Comparison of ENCODE assay signal across 9 cellular contexts in the genomic region with DNA sequence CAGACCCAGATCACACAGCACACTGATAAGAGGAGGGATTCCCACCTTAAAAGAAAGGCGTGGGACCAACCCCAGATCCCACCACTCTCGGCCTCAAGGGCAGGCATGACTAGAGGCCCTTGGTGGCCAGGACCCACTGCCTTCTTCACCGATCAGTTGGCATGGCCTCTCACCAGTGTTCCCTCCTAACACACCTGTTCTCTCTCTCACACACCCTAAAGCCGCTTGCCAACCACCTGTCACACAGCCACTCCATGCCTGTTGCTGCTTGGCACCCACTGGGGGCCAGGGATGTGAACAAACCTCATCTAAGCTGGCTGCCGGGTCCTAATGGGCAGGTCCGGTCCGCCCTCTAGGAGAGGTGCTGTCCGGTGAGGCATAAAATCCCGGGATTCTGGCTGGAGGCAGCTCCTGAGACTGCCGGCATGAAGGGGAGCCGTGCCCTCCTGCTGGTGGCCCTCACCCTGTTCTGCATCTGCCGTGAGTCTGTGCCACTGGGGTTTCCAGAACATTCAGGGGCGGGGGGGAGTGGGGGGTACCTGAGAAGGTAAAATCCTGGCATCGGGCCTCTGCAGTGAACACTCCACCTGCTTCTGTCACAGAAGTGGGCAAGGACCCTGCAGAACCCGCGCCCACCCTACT. TPM values are rescaled to one million over a fixed set of nuclear protein-coding genes. Genes with fewer than 3 reads are reported as not detected.
"Had no signal": no experiment of that assay in that cellular context is flagged by ENCODE, and none has a peak within 500 bp of the region (broad histone marks: within the 10 kb centered on the region; RNA-seq: fewer than 3 reads in every experiment).

A gene (plus strand): TSS at position 404 of the 642 bp plus-strand sequence. CDS start 22 bp downstream, at position 426.

RNA-seq across cellular contexts. Expression of the gene that starts here (rescaled TPM):
- total RNA-seq: activated CD4-positive, alpha-beta memory T cell treated with anti-CD3 and anti-CD28 coated beads, Interleukin-2, amount 10 ng/mL, durations not matched to agents 7 days and 5 days; activated naive CD4-positive, alpha-beta T cell treated with anti-CD3 and anti-CD28 coated beads, Interleukin-2, amount 50 U/mL, for 72 hours; activated T-cell treated with anti-CD3 and anti-CD28 coated beads, Interleukin-2, amount 50 U/mL, for 72 hours; activated T-helper 2 cell treated with anti-CD3 and anti-CD28 coated beads, Interferon-gamma antibody, Interleukin-2, Interleukin-4, amounts not matched to agents 10 μg/mL and 5 μg/mL and 100 μg/mL, durations not matched to agents 14 hours and 24 hours and 36 hours; ascending aorta; K562; OCI-LY7; Right ventricle myocardium inferior; WTC11 had no signal
- polyA plus RNA-seq: K562 had no signal
